In the genomic region with DNA sequence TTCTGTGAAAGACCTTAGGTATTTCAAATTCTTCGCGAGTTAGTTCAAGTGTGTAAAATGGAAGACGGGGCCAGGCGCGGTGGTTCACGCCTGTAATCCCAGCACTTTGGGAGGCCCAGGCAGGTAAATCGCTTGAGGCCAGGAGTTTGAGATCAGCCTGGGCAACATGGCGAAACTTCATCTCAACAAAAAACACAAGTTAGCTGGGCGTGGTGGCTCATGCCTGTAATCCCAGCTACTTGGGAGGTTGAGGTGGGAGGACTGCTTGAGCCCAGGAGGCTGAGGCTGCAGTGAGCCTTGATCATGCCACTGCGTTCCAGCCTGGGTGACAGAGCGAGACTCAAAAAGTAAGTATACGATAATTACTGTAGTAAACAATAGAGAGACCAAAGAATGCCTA, we compare ENCODE assay signal across 7 cellular contexts. TPM values are rescaled to one million over a fixed set of nuclear protein-coding genes. Genes with fewer than 3 reads are reported as not detected.
DNase-seq lines count a peak whose midpoint lies in the region; ATAC-seq, FAIRE-seq and TF ChIP-seq lines count a peak whose summit lies in the region.
"Not testable (repeated sequence)": the region's sequence is repeated elsewhere in the genome, so short reads cannot be mapped to it uniquely, and the experiment has no call there.

No MANE protein-coding gene starts in this region.

- H3K27me3 Mint-ChIP-seq in activated CD8-positive, alpha-beta T cell treated with anti-CD3 and anti-CD28 coated beads, Interleukin-2, amount 10 ng/mL, durations not matched to agents 7 days and 5 days (ENCODE audit: low read depth): not testable (repeated sequence)

- not testable (repeated sequence) for H2AFZ ChIP-seq in OCI-LY7 (ENCODE audit: low read length); GM12878 (ENCODE audit: control insufficient read depth, low read depth, low read length); mesenchymal stem cell (ENCODE audit: low read depth, low read length); trophoblast cell (ENCODE audit: insufficient read depth, low read length, poor library complexity)

- not testable (repeated sequence) for H2BK120ac ChIP-seq in mesenchymal stem cell (ENCODE audit: low read depth, low read length); trophoblast cell (ENCODE audit: insufficient read depth, low read length, poor library complexity)

- not testable (repeated sequence) for DNase-seq in OCI-LY7 (ENCODE audit: low spot score); activated CD8-positive, alpha-beta T cell treated with anti-CD3 and anti-CD28 coated beads, Interleukin-2, amount 10 ng/mL, durations not matched to agents 7 days and 5 days; GM12878 (ENCODE audit: low read depth, low spot score); esophagus muscularis mucosa (ENCODE audit: extremely low spot score); mesenchymal stem cell
- DNase-seq in trophoblast cell: peak in 1 of 2 donors; percentile 48

- CTCF ChIA-PET in OCI-LY7 (lab: Charles Lee; ENCODE audit: unreplicated experiment); activated CD8-positive, alpha-beta T cell treated with anti-CD3 and anti-CD28 coated beads, Interleukin-2, amount 10 ng/mL, durations not matched to agents 7 days and 5 days (lab: Charles Lee); GM12878 (lab: Yijun Ruan, JAX): not testable (repeated sequence)

- peaks cover 84% of the 10 kb centered on the region for H3K79me2 ChIP-seq in OCI-LY7 (ENCODE audit: insufficient read depth, low read depth, low read length)
- H3K79me2 ChIP-seq in GM12878 (ENCODE audit: control insufficient read depth, insufficient read depth, low read length): peaks cover 79% of the 10 kb centered on the region
- H3K79me2 ChIP-seq in trophoblast cell (ENCODE audit: control insufficient read depth, insufficient read depth, low read length, poor library complexity): peaks cover 35% of the 10 kb centered on the region

- not testable (repeated sequence) for FAIRE-seq in GM12878 (lab: Jason Lieb, UNC)

- H3K4me2 ChIP-seq in OCI-LY7 (ENCODE audit: low read length) (peak overlapping the region; percentile 94), GM12878 (ENCODE audit: control insufficient read depth, insufficient read depth) (peak overlapping the region; percentile 64)
- not testable (repeated sequence) for H3K4me2 ChIP-seq in mesenchymal stem cell (ENCODE audit: low read length, poor library complexity, severe bottlenecking); trophoblast cell (ENCODE audit: low read length)

- H3K79me1 ChIP-seq in mesenchymal stem cell (replicated peaks; ENCODE audit: low read length, poor library complexity, severe bottlenecking): peaks cover 11% of the 10 kb centered on the region
- H3K79me1 ChIP-seq in trophoblast cell (ENCODE audit: low read length): peaks cover 19% of the 10 kb centered on the region

- not testable (repeated sequence) for H3K9me3 Mint-ChIP-seq in activated CD8-positive, alpha-beta T cell treated with anti-CD3 and anti-CD28 coated beads, Interleukin-2, amount 10 ng/mL, durations not matched to agents 7 days and 5 days (ENCODE audit: insufficient read depth)

- H3K27ac ChIP-seq in OCI-LY7 (ENCODE audit: low read depth, low read length, poor library complexity, severe bottlenecking); GM12878 (ENCODE audit: control insufficient read depth, insufficient read depth); mesenchymal stem cell (ENCODE audit: low read length, poor library complexity, severe bottlenecking); trophoblast cell (ENCODE audit: low read depth, low read length): not testable (repeated sequence)
- H3K27ac ChIP-seq in esophagus muscularis mucosa (replicated peaks in 1 of 4): peak overlapping the region in 1 of 4 donors; percentile 98

- not testable (repeated sequence) for TF ChIP-seq RAD21 in GM12878 (IDR thresholded peaks at IDR 0.05; ENCODE audit: insufficient read depth, low read depth, low read length)

- not testable (repeated sequence) for H4K12ac ChIP-seq in trophoblast cell (ENCODE audit: low read depth, low read length)

- not testable (repeated sequence) for TF ChIP-seq EP300 in GM12878 (IDR thresholded peaks at IDR 0.05; ENCODE audit: borderline replicate concordance in 1 of 2, control insufficient read depth in 1 of 2, low read depth in 2 of 2, low read length in 2 of 2); esophagus muscularis mucosa (IDR thresholded peaks at IDR 0.05)

- peak overlapping the region; percentile 91 for H3K4me3 Mint-ChIP-seq in activated CD8-positive, alpha-beta T cell treated with anti-CD3 and anti-CD28 coated beads, Interleukin-2, amount 10 ng/mL, durations not matched to agents 7 days and 5 days

- RAD21 ChIA-PET in GM12878 (lab: Charles Lee; ENCODE audit: unreplicated experiment): not testable (repeated sequence)

- POLR2A ChIA-PET in OCI-LY7 (lab: Charles Lee) (interaction anchor here (1.2 kb wide), 1 partner anchor 13 kb away, joined by 13 read pairs; no protein-coding TSS in a partner anchor), GM12878 (lab: Charles Lee) (interaction anchor here (1.5 kb wide), 1 partner anchor 14 kb away, joined by 4 read pairs; no protein-coding TSS in a partner anchor)
- POLR2A ChIA-PET in activated CD8-positive, alpha-beta T cell treated with anti-CD3 and anti-CD28 coated beads, Interleukin-2, amount 10 ng/mL, durations not matched to agents 7 days and 5 days (lab: Charles Lee): not testable (repeated sequence)

- not testable (repeated sequence) for H2AK5ac ChIP-seq in mesenchymal stem cell (ENCODE audit: low read length, severe bottlenecking); trophoblast cell (ENCODE audit: low read length)

- not testable (repeated sequence) for H4K91ac ChIP-seq in mesenchymal stem cell (ENCODE audit: low read length); trophoblast cell (ENCODE audit: low read depth, low read length)

- H3K4me3 ChIP-seq in GM08714 (ENCODE audit: low read length) (peak overlapping the region; percentile 33), OCI-LY7 (ENCODE audit: low read depth, low read length, poor library complexity, severe bottlenecking) (peak overlapping the region; percentile 99), GM12878 (peak overlapping the region; percentile 93), esophagus muscularis mucosa (peak overlapping the region in 3 of 4 donors; percentile 12 to 94 (median 81)), mesenchymal stem cell (ENCODE audit: insufficient read depth in 1 of 2, low read depth in 1 of 2, low read length in 2 of 2) (peak overlapping the region in 1 of 2 experiments; percentile 85)
- H3K4me3 ChIP-seq in trophoblast cell (ENCODE audit: low read depth, low read length): not testable (repeated sequence)

- not testable (repeated sequence) for H3K4ac ChIP-seq in mesenchymal stem cell (ENCODE audit: low read depth in 1 of 2, low read length in 2 of 2)
- peak overlapping the region; percentile 93 for H3K4ac ChIP-seq in trophoblast cell (ENCODE audit: low read depth, low read length)

- not testable (repeated sequence) for H2BK12ac ChIP-seq in mesenchymal stem cell (ENCODE audit: low read length in 2 of 2); trophoblast cell (ENCODE audit: low read length)

- SMC1A ChIA-PET in GM12878 (lab: Charles Lee; ENCODE audit: uncharacterized antibody, unreplicated experiment): interaction anchor here (0.8 to 1.2 kb wide), 3 partner anchors 11 to 62 kb away, joined by 3 read pairs; no protein-coding TSS in a partner anchor

- H4K20me1 ChIP-seq in OCI-LY7 (ENCODE audit: insufficient read depth, low read length): peaks cover 46% of the 10 kb centered on the region
- not testable (repeated sequence) for H4K20me1 ChIP-seq in GM12878 (ENCODE audit: control insufficient read depth, insufficient read depth)

- not testable (repeated sequence) for ATAC-seq in activated CD8-positive, alpha-beta T cell treated with anti-CD3 and anti-CD28 coated beads, Interleukin-2, amount 10 ng/mL, durations not matched to agents 7 days and 5 days; GM12878

- not testable (repeated sequence) for H3K9me2 ChIP-seq in OCI-LY7 (ENCODE audit: insufficient read depth, low read length)

- not testable (repeated sequence) for H2BK5ac ChIP-seq in mesenchymal stem cell (ENCODE audit: low read depth, low read length, poor library complexity, severe bottlenecking); trophoblast cell (ENCODE audit: low read depth, low read length, poor library complexity)

- H3K14ac ChIP-seq in mesenchymal stem cell (ENCODE audit: low read length in 2 of 2); trophoblast cell (ENCODE audit: low read length): not testable (repeated sequence)

- 90% methylated on average over 12 of the region's 12 CpGs for WGBS in GM12878 (ENCODE audit: insufficient coverage, insufficient replicate concordance, low lambda C conversion rate, missing lambda C conversion rate)
- 92% methylated on average over 12 of the region's 12 CpGs for WGBS in esophagus muscularis mucosa
- WGBS in mesenchymal stem cell: 91% methylated on average over 12 of the region's 12 CpGs
- WGBS in trophoblast cell (ENCODE audit: extremely low coverage, insufficient coverage, insufficient read length): no CpG with 5 or more reads among the region's 12 CpGs

- not testable (repeated sequence) for H3K9me3 ChIP-seq in OCI-LY7 (ENCODE audit: low read length); GM12878 (replicated peaks; ENCODE audit: control insufficient read depth, insufficient read depth, low read length); esophagus muscularis mucosa; mesenchymal stem cell (ENCODE audit: control insufficient read depth, low read length); trophoblast cell (ENCODE audit: insufficient read depth, low read depth, low read length)

- not testable (repeated sequence) for H3K27ac Mint-ChIP-seq in activated CD8-positive, alpha-beta T cell treated with anti-CD3 and anti-CD28 coated beads, Interleukin-2, amount 10 ng/mL, durations not matched to agents 7 days and 5 days

- TF ChIP-seq POLR2A in GM12878 (IDR thresholded peaks at IDR 0.05; ENCODE audit: low read depth, low read length); esophagus muscularis mucosa (IDR thresholded peaks at IDR 0.05; ENCODE audit: low read depth): not testable (repeated sequence)

- H4K8ac ChIP-seq in mesenchymal stem cell (ENCODE audit: low read length); trophoblast cell (ENCODE audit: low read depth, low read length): not testable (repeated sequence)

- peaks cover 52% of the 10 kb centered on the region for H3K4me1 Mint-ChIP-seq in activated CD8-positive, alpha-beta T cell treated with anti-CD3 and anti-CD28 coated beads, Interleukin-2, amount 10 ng/mL, durations not matched to agents 7 days and 5 days (ENCODE audit: low read depth)

- peaks cover 47% of the 10 kb centered on the region for H3K4me1 ChIP-seq in OCI-LY7 (ENCODE audit: insufficient read depth, low read length, poor library complexity, severe bottlenecking)
- not testable (repeated sequence) for H3K4me1 ChIP-seq in GM12878 (ENCODE audit: control insufficient read depth, insufficient read depth, low read length); mesenchymal stem cell (ENCODE audit: control insufficient read depth, insufficient read depth, low read depth, low read length)
- H3K4me1 ChIP-seq in esophagus muscularis mucosa: peaks cover 51 to 66% (median 60%) of the 10 kb centered on the region in 4 donors
- peaks cover 8 to 16% of the 10 kb centered on the region in 2 experiments for H3K4me1 ChIP-seq in trophoblast cell (ENCODE audit: control insufficient read depth in 1 of 2, insufficient read depth in 2 of 2, low read length in 2 of 2)

- not testable (repeated sequence) for BruUV-seq in OCI-LY7 (replicated peaks; lab: Mats Ljungman, UMichigan); GM12878 (replicated peaks; lab: Mats Ljungman, UMichigan)

- intact Hi-C loops in OCI-LY7 (cut with micrococcal nuclease; ENCODE audit: unreplicated experiment) (loop anchor here (5.0 to 10.0 kb wide), 2 partner anchors 142 to 970 kb away; a partner anchor contains a TSS), GM12878 (cut with micrococcal nuclease; ENCODE audit: unreplicated experiment) (loop anchor here (5.0 kb wide), 1 partner anchor 112 kb away; a partner anchor contains a TSS), esophagus muscularis mucosa (cut with DNase I) (loop anchor here (10.0 kb wide), 1 partner anchor 140 kb away; a partner anchor contains a TSS)

- in situ Hi-C loops in GM12878 (cut with MboI): not testable (repeated sequence)

- H3K36me3 Mint-ChIP-seq in activated CD8-positive, alpha-beta T cell treated with anti-CD3 and anti-CD28 coated beads, Interleukin-2, amount 10 ng/mL, durations not matched to agents 7 days and 5 days (ENCODE audit: low read depth): peaks cover 32% of the 10 kb centered on the region

- not testable (repeated sequence) for H2BK15ac ChIP-seq in mesenchymal stem cell (ENCODE audit: low read depth, poor library complexity, severe bottlenecking)

- not testable (repeated sequence) for H3K18ac ChIP-seq in mesenchymal stem cell (ENCODE audit: low read depth in 1 of 2, low read length in 2 of 2); trophoblast cell (ENCODE audit: low read length)

- not testable (repeated sequence) for TF ChIP-seq CTCF in OCI-LY7 (conservative IDR thresholded peaks at IDR 0.05; ENCODE audit: low read length); GM12878 (IDR thresholded peaks at IDR 0.05 in 2 of 3, conservative IDR thresholded peaks at IDR 0.05 in 1 of 3; ENCODE audit: control insufficient read depth in 2 of 3, extremely low read depth in 1 of 3, insufficient read depth in 1 of 3, low read depth in 3 of 3, low read length in 3 of 3); esophagus muscularis mucosa (IDR thresholded peaks at IDR 0.05)

- H3K36me3 ChIP-seq in OCI-LY7 (ENCODE audit: insufficient read depth, low read length): peaks cover 46% of the 10 kb centered on the region
- H3K36me3 ChIP-seq in GM12878 (ENCODE audit: control insufficient read depth in 2 of 2, insufficient read depth in 2 of 2, low read length in 1 of 2); esophagus muscularis mucosa; mesenchymal stem cell (ENCODE audit: control insufficient read depth in 1 of 2, insufficient read depth in 2 of 2, low read depth in 1 of 2, low read length in 2 of 2); trophoblast cell (ENCODE audit: control insufficient read depth in 1 of 2, insufficient read depth in 2 of 2, low read length in 2 of 2): not testable (repeated sequence)

- H3K23ac ChIP-seq in mesenchymal stem cell (ENCODE audit: low read length in 2 of 2); trophoblast cell (ENCODE audit: low read length): not testable (repeated sequence)

- not testable (repeated sequence) for H3K27me3 ChIP-seq in GM12878 (replicated peaks in 1 of 2; ENCODE audit: control insufficient read depth in 2 of 2, insufficient read depth in 2 of 2, low read length in 1 of 2); esophagus muscularis mucosa; mesenchymal stem cell (ENCODE audit: control insufficient read depth in 1 of 2, insufficient read depth in 1 of 2, low read length in 2 of 2); trophoblast cell (ENCODE audit: insufficient read depth, low read length)

- not testable (repeated sequence) for H3K9ac ChIP-seq in GM12878 (ENCODE audit: control insufficient read depth, insufficient read depth, low read length); trophoblast cell (ENCODE audit: low read length)
- H3K9ac ChIP-seq in mesenchymal stem cell (ENCODE audit: low read length): peak overlapping the region; percentile 99

RNA-seq across cellular contexts. Expression of a gene that starts 2.2 kb away (rescaled TPM):
- 80.1 and 99.3 TPM in 2 replicates for total RNA-seq in OCI-LY7 (2014; rRNA removed; shearing (Covaris generic))
- total RNA-seq in OCI-LY7 (2022) (197 and 202 TPM in 2 replicates), GM12878 (2014; rRNA removed) (83.8 and 90.7 TPM in 2 replicates), GM12878 (2014; rRNA removed; fragmentation: Illumina TruSeq; extraction: Trizol) (106 and 108 TPM in 2 replicates), GM12878 (2021) (119 and 122 TPM in 2 replicates), esophagus muscularis mucosa (100 to 1,000 TPM; 105 to 155 (median 116) TPM)
- total RNA-seq in activated CD8-positive, alpha-beta T cell treated with anti-CD3 and anti-CD28 coated beads, Interleukin-2, amount 10 ng/mL, durations not matched to agents 7 days and 5 days: 100 to 1,000 TPM; 163 to 166 TPM
- 478 and 480 TPM in 2 replicates for total RNA-seq in GM12878 (2013; cell fraction: nucleolus; rRNA removed)
- 50.1 TPM for polyA plus RNA-seq in GM12878 (2011; ENCODE audit: low read depth)
- polyA plus RNA-seq in GM12878 (2011; rRNA removed) (185 and 260 TPM in 2 replicates), GM12878 (2014; fragmentation: Illumina TruSeq; extraction: Trizol) (127 and 150 TPM in 2 replicates), GM12878 (2014; fragmentation: Nextera tagmentation; extraction: Ambion mirVana) (10 to 100 TPM; 46.0 to 53.2 TPM), GM12878 (2014; rRNA removed) (66.1 and 78.7 TPM in 2 replicates), GM12878 (2016; fragmentation: Nextera tagmentation; extraction: Ambion mirVana) (100 to 1,000 TPM; 139 to 156 TPM)
- polyA plus RNA-seq in GM12878 (2011; cell fraction: cytosol; rRNA removed): 103 and 109 TPM in 2 replicates
- 108 and 113 TPM in 2 replicates for polyA plus RNA-seq in GM12878 (2011; cell fraction: nucleus; rRNA removed)
- polyA plus RNA-seq in GM12878 (2012): 73.7 and 92.7 TPM in 2 replicates
- 170 and 260 TPM in 2 replicates for polyA minus RNA-seq in GM12878 (2011; rRNA and poly(A)+ RNA removed)
- polyA minus RNA-seq in GM12878 (2011; cell fraction: cytosol; rRNA and poly(A)+ RNA removed): 61.6 and 93.7 TPM in 2 replicates
- 137 and 220 TPM in 2 replicates for polyA minus RNA-seq in GM12878 (2011; cell fraction: nucleus; rRNA and poly(A)+ RNA removed)
- polyA plus RNA-seq in mesenchymal stem cell (2013, experiment 1 of 2): 130 TPM
- 136 TPM for polyA plus RNA-seq in mesenchymal stem cell (2013, experiment 2 of 2)
- polyA plus RNA-seq in trophoblast cell (2013): 521 and 554 TPM in 2 replicates
